Comparison of ENCODE assay signal across 35 cellular contexts in the genomic region with DNA sequence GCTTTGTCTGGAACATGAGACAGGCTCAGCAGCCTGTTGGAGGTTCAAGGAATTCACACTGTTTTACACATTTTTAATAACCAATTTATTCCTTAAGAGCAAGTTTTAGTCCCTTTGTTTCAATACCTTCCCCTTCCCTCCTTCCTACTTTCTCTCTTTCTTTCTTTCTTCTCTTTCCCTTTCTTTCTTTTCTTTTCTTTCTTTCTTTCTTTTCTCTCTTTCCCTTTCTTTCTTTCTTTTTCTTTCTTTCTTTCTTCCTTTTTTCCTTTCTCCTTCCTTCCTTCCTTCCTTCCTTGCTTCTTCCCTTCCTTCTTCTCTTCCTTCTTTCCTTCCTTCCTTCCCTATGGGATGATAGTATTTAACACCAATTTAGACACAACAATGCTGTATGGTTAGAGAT.
"Had no signal": no experiment of that assay in that cellular context is flagged by ENCODE, and none has a peak within 500 bp of the region (broad histone marks: within the 10 kb centered on the region; RNA-seq: fewer than 3 reads in every experiment).

No MANE protein-coding gene starts in this region.

- H3K27me3 Mint-ChIP-seq: activated B cell treated with CpG ODN at 0.5 μM for 24 hours; activated CD4-positive, alpha-beta memory T cell treated with anti-CD3 and anti-CD28 coated beads for 36 hours; activated CD4-positive, alpha-beta T cell treated with anti-CD3 and anti-CD28 coated beads, Interleukin-2, amount 10 ng/mL, durations not matched to agents 24 days and 14 days; activated naive CD4-positive, alpha-beta T cell treated with anti-CD3 and anti-CD28 coated beads, Interleukin-2, amount 10 ng/mL, durations not matched to agents 7 days and 5 days; activated naive CD8-positive, alpha-beta T cell treated with anti-CD3 and anti-CD28 coated beads, Interleukin-2, amount 10 ng/mL, durations not matched to agents 7 days and 5 days; activated naive CD8-positive, alpha-beta T cell treated with anti-CD3 and anti-CD28 coated beads, Interleukin-2, amount 50 U/mL, for 24 hours had no signal

- H3K4me3 ChIP-seq: ascending aorta, cardiac muscle cell had no signal

- H3K27ac Mint-ChIP-seq: activated B cell treated with CpG ODN at 0.5 μM for 24 hours; activated CD4-positive, alpha-beta memory T cell treated with anti-CD3 and anti-CD28 coated beads for 36 hours; activated CD4-positive, alpha-beta T cell treated with anti-CD3 and anti-CD28 coated beads, Interleukin-2, amount 10 ng/mL, durations not matched to agents 24 days and 14 days; activated naive CD4-positive, alpha-beta T cell treated with anti-CD3 and anti-CD28 coated beads, Interleukin-2, amount 10 ng/mL, durations not matched to agents 7 days and 5 days; activated naive CD4-positive, alpha-beta T cell treated with anti-CD3 and anti-CD28 coated beads, Interleukin-2, amount 50 U/mL, for 24 hours; activated naive CD8-positive, alpha-beta T cell; activated naive CD8-positive, alpha-beta T cell treated with anti-CD3 and anti-CD28 coated beads, Interleukin-2, amount 10 ng/mL, durations not matched to agents 7 days and 5 days; activated naive CD8-positive, alpha-beta T cell treated with anti-CD3 and anti-CD28 coated beads, Interleukin-2, amount 50 U/mL, for 24 hours; activated T-helper 2 cell treated with anti-CD3 and anti-CD28 coated beads, Interferon-gamma antibody, Interleukin-2, Interleukin-4, amounts not matched to agents 10 μg/mL and 5 μg/mL and 100 μg/mL, durations not matched to agents 14 hours and 24 hours and 36 hours; brain; T-helper 1 cell treated with Interleukin-12 subunit alpha and Interleukin-12 subunit beta and Interleukin-4 antibody, amounts not matched to agents 30 μg/mL and 1 μg/mL, for 36 hours; T-helper 2 cell treated with Interferon-gamma antibody and Interleukin-4, amounts not matched to agents 5 μg/mL and 100 μg/mL, for 36 hours had no signal

- DNase-seq: activated B cell treated with CpG ODN at 0.5 μM for 24 hours; activated CD4-positive, alpha-beta memory T cell treated with anti-CD3 and anti-CD28 coated beads for 36 hours; activated CD4-positive, alpha-beta T cell treated with anti-CD3 and anti-CD28 coated beads for 4 hours; activated CD4-positive, alpha-beta T cell treated with anti-CD3 and anti-CD28 coated beads, Interleukin-2, amount 10 ng/mL, durations not matched to agents 24 days and 14 days; activated CD4-positive, alpha-beta T cell treated with anti-CD3 and anti-CD28 coated beads, Interleukin-2, amount 50 U/mL, for 1 hour; activated CD4-positive, alpha-beta T cell treated with anti-CD3 and anti-CD28 coated beads, Interleukin-2, amount 50 U/mL, for 4 hours; activated CD4-positive, CD25-positive, alpha-beta regulatory T cell treated with anti-CD3 and anti-CD28 coated beads, Interleukin-2, amount 50 U/mL, for 72 hours; activated CD8-positive, alpha-beta memory T cell treated with anti-CD3 and anti-CD28 coated beads, Interleukin-2, amount 50 U/mL, for 4 hours; activated effector memory CD4-positive, alpha-beta T cell treated with Interleukin-2 at 50 U/mL for 16 hours; activated gamma-delta T cell; activated naive CD4-positive, alpha-beta T cell treated with anti-CD3 and anti-CD28 coated beads, Interleukin-2, amount 10 ng/mL, durations not matched to agents 7 days and 5 days; activated naive CD4-positive, alpha-beta T cell treated with Interleukin-2 at 50 U/mL for 16 hours; activated naive CD8-positive, alpha-beta T cell treated with anti-CD3 and anti-CD28 coated beads, Interleukin-2, amount 10 ng/mL, durations not matched to agents 7 days and 5 days; activated naive CD8-positive, alpha-beta T cell treated with anti-CD3 and anti-CD28 coated beads, Interleukin-2, amount 50 U/mL, for 24 hours; activated T-cell treated with anti-CD3 and anti-CD28 coated beads for 4 hours; activated T-cell treated with anti-CD3 and anti-CD28 coated beads, Interleukin-2, amount 50 U/mL, for 1 hour; activated T-cell treated with anti-CD3 and anti-CD28 coated beads, Interleukin-2, amount 50 U/mL, for 4 hours; amygdala; anterior cingulate cortex; caudate nucleus; cerebellar nuclear complex; T-helper 1 cell; T-helper 2 cell; T-helper 9 cell had no signal

- H3K4me1 ChIP-seq: ascending aorta had no signal

- H3K4me1 Mint-ChIP-seq: activated B cell treated with CpG ODN at 0.5 μM for 24 hours; activated CD4-positive, alpha-beta T cell treated with anti-CD3 and anti-CD28 coated beads, Interleukin-2, amount 10 ng/mL, durations not matched to agents 24 days and 14 days; activated naive CD4-positive, alpha-beta T cell treated with anti-CD3 and anti-CD28 coated beads, Interleukin-2, amount 10 ng/mL, durations not matched to agents 7 days and 5 days; activated naive CD4-positive, alpha-beta T cell treated with anti-CD3 and anti-CD28 coated beads, Interleukin-2, amount 50 U/mL, for 24 hours; activated naive CD8-positive, alpha-beta T cell treated with anti-CD3 and anti-CD28 coated beads, Interleukin-2, amount 10 ng/mL, durations not matched to agents 7 days and 5 days; activated naive CD8-positive, alpha-beta T cell treated with anti-CD3 and anti-CD28 coated beads, Interleukin-2, amount 50 U/mL, for 24 hours; brain; central memory CD8-positive, alpha-beta T cell had no signal

- ATAC-seq: activated naive CD8-positive, alpha-beta T cell treated with anti-CD3 and anti-CD28 coated beads, Interleukin-2, amount 50 U/mL, for 24 hours; activated T-cell treated with anti-CD3 and anti-CD28 coated beads, Interleukin-2, amount 50 U/mL, for 4 hours had no signal

- FAIRE-seq: bronchial epithelial cell had no signal

- H3K36me3 Mint-ChIP-seq: activated naive CD4-positive, alpha-beta T cell treated with anti-CD3 and anti-CD28 coated beads, Interleukin-2, amount 10 ng/mL, durations not matched to agents 7 days and 5 days; activated naive CD8-positive, alpha-beta T cell treated with anti-CD3 and anti-CD28 coated beads, Interleukin-2, amount 10 ng/mL, durations not matched to agents 7 days and 5 days; brain had no signal

- H3K4me3 Mint-ChIP-seq: activated B cell treated with CpG ODN at 0.5 μM for 24 hours; activated CD4-positive, alpha-beta memory T cell treated with anti-CD3 and anti-CD28 coated beads for 36 hours; activated CD4-positive, alpha-beta T cell treated with anti-CD3 and anti-CD28 coated beads, Interleukin-2, amount 10 ng/mL, durations not matched to agents 24 days and 14 days; activated naive CD4-positive, alpha-beta T cell treated with anti-CD3 and anti-CD28 coated beads, Interleukin-2, amount 10 ng/mL, durations not matched to agents 7 days and 5 days; activated naive CD4-positive, alpha-beta T cell treated with anti-CD3 and anti-CD28 coated beads, Interleukin-2, amount 50 U/mL, for 24 hours; activated naive CD8-positive, alpha-beta T cell; activated naive CD8-positive, alpha-beta T cell treated with anti-CD3 and anti-CD28 coated beads, Interleukin-2, amount 10 ng/mL, durations not matched to agents 7 days and 5 days; activated naive CD8-positive, alpha-beta T cell treated with anti-CD3 and anti-CD28 coated beads, Interleukin-2, amount 50 U/mL, for 24 hours; activated T-cell treated with anti-CD3 and anti-CD28 coated beads, Interleukin-2, amount 50 U/mL, for 4 hours; brain; central memory CD8-positive, alpha-beta T cell; T-helper 1 cell treated with Interleukin-12 subunit alpha and Interleukin-12 subunit beta and Interleukin-4 antibody, amounts not matched to agents 30 μg/mL and 1 μg/mL, for 36 hours; T-helper 2 cell treated with Interferon-gamma antibody and Interleukin-4, amounts not matched to agents 5 μg/mL and 100 μg/mL, for 36 hours had no signal

- H3K27ac ChIP-seq: ascending aorta, cardiac muscle cell, VCaP had no signal

- H3K27me3 ChIP-seq: ascending aorta, cardiac muscle cell had no signal

- H3K36me3 ChIP-seq: ascending aorta, cardiac muscle cell had no signal
